In genomic region chr10:57579926-57580325, GRCh38 we compare ENCODE assay signal across 8 cellular contexts.
A peak's percentile ranks its signal among the peaks of the same experiment; 100 is the strongest.
DNase-seq lines count a peak whose midpoint lies in the region; ATAC-seq and TF ChIP-seq lines count a peak whose summit lies in the region.

No MANE protein-coding gene starts in this region.

- H3K36me3 ChIP-seq in BJ (ENCODE audit: control insufficient read depth, insufficient read depth, low read length) (no peaks in the 10 kb centered on the region), HAP-1 (replicated peaks) (no peaks in the 10 kb centered on the region), PC-9 (ENCODE audit: low read depth) (no peaks in the 10 kb centered on the region), iPS DF 6.9 (ENCODE audit: control insufficient read depth, insufficient read depth, low read length) (no peaks in the 10 kb centered on the region), transverse colon (no peaks in the 10 kb centered on the region)

- H3K4me3 ChIP-seq in BJ (ENCODE audit: low read depth, low read length) (no peak overlapping the region), HAP-1 (no peak overlapping the region), PC-9 (no peak overlapping the region), iPS DF 6.9 (ENCODE audit: low read length) (no peak overlapping the region), transverse colon (no peak overlapping the region)

- DNase-seq in BJ (ENCODE audit: low read depth): no peak
- peak; percentile 60 to 66 for DNase-seq in HAP-1 (ENCODE audit: low spot score in 2 of 2)
- no peak for DNase-seq in PC-9
- DNase-seq in iPS DF 6.9 (ENCODE audit: low read depth, low spot score): peak; percentile 35
- DNase-seq in transverse colon: no peak
- DNase-seq in effector CD4-positive, alpha-beta T cell: no peak

- H3K4me1 ChIP-seq in HAP-1 (no peaks in the 10 kb centered on the region), PC-9 (replicated peaks; ENCODE audit: insufficient read depth) (no peaks in the 10 kb centered on the region), iPS DF 6.9 (ENCODE audit: control insufficient read depth, insufficient read depth, low read length) (no peaks in the 10 kb centered on the region), transverse colon (no peaks in the 10 kb centered on the region)

- intact Hi-C loops in PC-9 (cut with micrococcal nuclease; ENCODE audit: unreplicated experiment) (loop anchor here (5.0 kb wide), 2 partner anchors 487 to 572 kb away; no protein-coding TSS in a partner anchor), transverse colon (cut with DNase I; ENCODE audit: low total_unique reads) (loop anchor here (1.0 kb wide), 1 partner anchor 77 kb away; no protein-coding TSS in a partner anchor)

- H3K27me3 ChIP-seq in BJ (ENCODE audit: control insufficient read depth, insufficient read depth, low read length) (no peaks in the 10 kb centered on the region), HAP-1 (ENCODE audit: low read depth) (no peaks in the 10 kb centered on the region), PC-9 (ENCODE audit: insufficient read depth, low read depth) (no peaks in the 10 kb centered on the region), iPS DF 6.9 (ENCODE audit: control insufficient read depth, insufficient read depth, low read length) (no peaks in the 10 kb centered on the region), transverse colon (no peaks in the 10 kb centered on the region)

- peak; percentile 33; the same call in 1 of the 2 replicates for TF ChIP-seq CTCF in BJ (IDR thresholded peaks at IDR 0.05; ENCODE audit: insufficient read depth, low read depth, low read length)
- peak; percentile 62 for TF ChIP-seq CTCF in PC-9 (conservative IDR thresholded peaks at IDR 0.05)
- TF ChIP-seq CTCF in transverse colon (IDR thresholded peaks at IDR 0.05): peak in 2 of 5 experiments; percentile 11 to 23

- H4K20me1 ChIP-seq in PC-9 (ENCODE audit: insufficient read depth): no peaks in the 10 kb centered on the region

- H3K79me2 ChIP-seq in PC-9 (ENCODE audit: low read depth): no peaks in the 10 kb centered on the region

- POLR2A ChIA-PET in BJ (lab: Charles Lee) (no interaction called here), PC-9 (lab: Charles Lee; ENCODE audit: unreplicated experiment) (no interaction called here)

- H3K9me2 ChIP-seq in PC-9 (ENCODE audit: insufficient read depth): no peaks in the 10 kb centered on the region

- in situ Hi-C loops in HAP-1 (cut with MboI; ENCODE audit: low sequenced_read_pairs): no loop called here
- in situ Hi-C loops in transverse colon (cut with MboI; ENCODE audit: low pct_ligation_motif_present in 1 of 4, low pct_unique_long_range_greater_than_20kb in 1 of 4, low sequenced_read_pairs in 3 of 4): no loop called here

- H3F3A ChIP-seq in PC-9 (ENCODE audit: insufficient read depth, low read depth): no peaks in the 10 kb centered on the region

- ATAC-seq in HG03378 (IDR thresholded peaks at IDR 0.05; ENCODE audit: unreplicated experiment) (no peak), GM21723 (IDR thresholded peaks at IDR 0.05; ENCODE audit: unreplicated experiment) (no peak)

- TF ChIP-seq POLR2A in transverse colon (IDR thresholded peaks at IDR 0.05): no peak

- no peak for TF ChIP-seq EP300 in transverse colon (IDR thresholded peaks at IDR 0.05; ENCODE audit: low read depth)

- CTCF ChIA-PET in BJ (lab: Yijun Ruan, JAX) (interaction anchor here (0.6 to 3.0 kb wide), 10 partner anchors 10 to 1443 kb away, joined by 3 to 20 read pairs (median 4); no protein-coding TSS in a partner anchor), PC-9 (lab: Charles Lee) (interaction anchor here (0.9 kb wide), 1 partner anchor 77 kb away, joined by 11 read pairs; no protein-coding TSS in a partner anchor)

- BruUV-seq in PC-9 (replicated peaks; lab: Mats Ljungman, UMichigan): no TSS peak

- H3K27ac ChIP-seq in PC-9: no peak overlapping the region
- no peak overlapping the region for H3K27ac ChIP-seq in iPS DF 6.9 (ENCODE audit: low read length)
- H3K27ac ChIP-seq in transverse colon: no peak overlapping the region

- no peak overlapping the region for H3K4me2 ChIP-seq in PC-9

- H2AFZ ChIP-seq in PC-9: no peak overlapping the region

- no peaks in the 10 kb centered on the region for H3K9me3 ChIP-seq in HAP-1
- no peaks in the 10 kb centered on the region for H3K9me3 ChIP-seq in PC-9 (ENCODE audit: insufficient read depth, low read depth)
- 0 out of 2 replicates have a peak, but pooled peaks cover 1% of the 10 kb centered on the region for H3K9me3 ChIP-seq in iPS DF 6.9 (ENCODE audit: control insufficient read depth, insufficient read depth, low read length)
- no peaks in the 10 kb centered on the region for H3K9me3 ChIP-seq in transverse colon

Comparison
In these comparisons a context has a peak if more than half of its experiments do, and no peak if none do; other contexts are left out.
1. DNase-seq: peak in HAP-1 (2 of 2) and iPS DF 6.9 (single experiment); none in BJ (single experiment), PC-9 (0 of 2), transverse colon (single experiment) and effector CD4-positive, alpha-beta T cell (single experiment).